26 cellular contexts compared by ENCODE assay signal in genomic region chr7:107687656-107688055, GRCh38. TPM values are rescaled to one million over a fixed set of nuclear protein-coding genes. Genes with fewer than 3 reads are reported as not detected.
A peak's percentile ranks its signal among the peaks of the same experiment; 100 is the strongest.
DNase-seq lines count a peak whose midpoint lies in the region; ATAC-seq and TF ChIP-seq lines count a peak whose summit lies in the region.
"Had no signal": no experiment of that assay in that cellular context is flagged by ENCODE, and none has a peak within 500 bp of the region (broad histone marks: within the 10 kb centered on the region; RNA-seq: fewer than 3 reads in every experiment).

No MANE protein-coding gene starts in this region.

- H3K27me3 ChIP-seq in HCT116 (ENCODE audit: insufficient read depth, low read length) (no peaks in the 10 kb centered on the region), esophagus muscularis mucosa (no peaks in the 10 kb centered on the region)
- H3K27me3 ChIP-seq: upper lobe of left lung had no signal

- H3K79me2 ChIP-seq in HCT116 (ENCODE audit: insufficient read depth, low read length): no peaks in the 10 kb centered on the region
- H3K79me2 ChIP-seq: hepatocyte, parathyroid adenoma had no signal

- H3K9me2 ChIP-seq in HCT116 (ENCODE audit: insufficient read depth): no peaks in the 10 kb centered on the region

- CTCF ChIA-PET in HCT116 (lab: Charles Lee): no interaction called here

- POLR2A ChIA-PET in HCT116 (lab: Charles Lee): no interaction called here

- H3K27ac Mint-ChIP-seq in stimulated activated effector memory CD8-positive, alpha-beta T cell treated with anti-CD3 and anti-CD28 coated beads, Interleukin-12 subunit alpha, Interleukin-12 subunit beta, amount 100 ng/mL, for 72 hours: no peak overlapping the region
- H3K27ac Mint-ChIP-seq: activated CD8-positive, alpha-beta memory T cell treated with anti-CD3 and anti-CD28 coated beads, Interleukin-2, amount 10 ng/mL, durations not matched to agents 7 days and 5 days; immature natural killer cell; nephron; T-cell had no signal

- no peaks in the 10 kb centered on the region for H3K36me3 Mint-ChIP-seq in stimulated activated effector memory CD8-positive, alpha-beta T cell treated with anti-CD3 and anti-CD28 coated beads, Interleukin-12 subunit alpha, Interleukin-12 subunit beta, amount 100 ng/mL, for 72 hours
- H3K36me3 Mint-ChIP-seq: immature natural killer cell, T-cell had no signal

- peaks cover 4% of the 10 kb centered on the region for H3K4me1 Mint-ChIP-seq in stimulated activated effector memory CD8-positive, alpha-beta T cell treated with anti-CD3 and anti-CD28 coated beads, Interleukin-12 subunit alpha, Interleukin-12 subunit beta, amount 100 ng/mL, for 72 hours
- H3K4me1 Mint-ChIP-seq: immature natural killer cell had no signal

- no TSS peak for BruUV-seq in HCT116 (replicated peaks; lab: Mats Ljungman, UMichigan)

- no peak for TF ChIP-seq POLR2A in HCT116 (IDR thresholded peaks at IDR 0.05; ENCODE audit: borderline replicate concordance, extremely low read depth, insufficient read depth, insufficient read length)
- TF ChIP-seq POLR2A in esophagus muscularis mucosa (IDR thresholded peaks at IDR 0.05; ENCODE audit: low read depth): no peak

- H3K9ac ChIP-seq in HCT116 (ENCODE audit: low read length): no peak overlapping the region
- H3K9ac ChIP-seq: parathyroid adenoma had no signal

- 77% methylated on average over 3 of the region's 3 CpGs for WGBS in esophagus muscularis mucosa

- intact Hi-C loops in HCT116 (cut with micrococcal nuclease) (no loop called here), esophagus muscularis mucosa (cut with DNase I) (no loop called here), Right ventricle myocardium superior (cut with DNase I) (no loop called here)

- no peak overlapping the region for H2AFZ ChIP-seq in HCT116 (ENCODE audit: low read depth, low read length, poor library complexity, severe bottlenecking)
- H2AFZ ChIP-seq: hepatocyte had no signal

- no peaks in the 10 kb centered on the region for H4K20me1 ChIP-seq in HCT116 (ENCODE audit: insufficient read depth)

- TF ChIP-seq RAD21 in HCT116 (IDR thresholded peaks at IDR 0.05; ENCODE audit: low read depth): no peak

- no peak for TF ChIP-seq EP300 in esophagus muscularis mucosa (IDR thresholded peaks at IDR 0.05)

- H3K36me3 ChIP-seq in HCT116 (ENCODE audit: control insufficient read depth in 1 of 2, insufficient read depth in 2 of 2, low read length in 2 of 2): no peaks in the 10 kb centered on the region
- no peaks in the 10 kb centered on the region for H3K36me3 ChIP-seq in esophagus muscularis mucosa
- H3K36me3 ChIP-seq: upper lobe of left lung had no signal

- H3K4me2 ChIP-seq in HCT116 (ENCODE audit: low read length): peak overlapping the region; percentile 43
- H3K4me2 ChIP-seq: hepatocyte had no signal

- ATAC-seq in HCT116: peak; percentile 61
- no peak for ATAC-seq in GM19463 (IDR thresholded peaks at IDR 0.05; ENCODE audit: unreplicated experiment)
- no peak for ATAC-seq in Right ventricle myocardium superior (ENCODE audit: poor library complexity)
- ATAC-seq in stimulated activated effector memory CD8-positive, alpha-beta T cell treated with anti-CD3 and anti-CD28 coated beads, Interleukin-12 subunit alpha, Interleukin-12 subunit beta, amount 100 ng/mL, for 72 hours: no peak
- ATAC-seq: activated CD8-positive, alpha-beta memory T cell treated with anti-CD3 and anti-CD28 coated beads, Interleukin-2, amount 10 ng/mL, durations not matched to agents 7 days and 5 days; sciatic nerve; T-cell had no signal

- DNase-seq in A172 (ENCODE audit: low spot score): peak; percentile 73
- DNase-seq in HCT116 (ENCODE audit: low read depth, low spot score): peak; percentile 33
- DNase-seq in RPMI7951 (ENCODE audit: low read depth): peak; percentile 71
- peak; percentile 45 for DNase-seq in esophagus muscularis mucosa (ENCODE audit: extremely low spot score)
- DNase-seq in Right ventricle myocardium superior: no peak
- no peak for DNase-seq in stimulated activated effector memory CD8-positive, alpha-beta T cell treated with anti-CD3 and anti-CD28 coated beads, Interleukin-12 subunit alpha, Interleukin-12 subunit beta, amount 100 ng/mL, for 72 hours (ENCODE audit: low spot score in 2 of 2)
- DNase-seq in NCI-H1417 treated with DMSO at 0.1 percent for 48 hours (lab: John Stamatoyannopoulos, UW): no peak
- DNase-seq: activated CD4-positive, alpha-beta T cell treated with anti-CD3 and anti-CD28 coated beads for 4 hours; activated CD8-positive, alpha-beta memory T cell treated with anti-CD3 and anti-CD28 coated beads, Interleukin-2, amount 10 ng/mL, durations not matched to agents 7 days and 5 days; C1 segment of cervical spinal cord; Calu3; immature natural killer cell; KBM-7; NCI-H1930; NCI-H2227 treated with DMSO at 0.1 percent for 48 hours; NCI-H774; SHP77 treated with DMSO at 0.1 percent for 48 hours; stimulated activated CD8-positive, alpha-beta memory T cell treated with anti-CD3 and anti-CD28 coated beads, Interleukin-4, amount 100 ng/mL, for 48 hours; T-cell; upper lobe of left lung had no signal

- no peaks in the 10 kb centered on the region for H3K9me3 Mint-ChIP-seq in stimulated activated effector memory CD8-positive, alpha-beta T cell treated with anti-CD3 and anti-CD28 coated beads, Interleukin-12 subunit alpha, Interleukin-12 subunit beta, amount 100 ng/mL, for 72 hours
- H3K9me3 Mint-ChIP-seq: immature natural killer cell, nephron, T-cell had no signal

- H3K4me1 ChIP-seq in HCT116 (ENCODE audit: control insufficient read depth in 1 of 2, insufficient read depth in 2 of 2, low read length in 2 of 2) (peaks cover 0 to 9% of the 10 kb centered on the region in 2 experiments; a peak in 2 of 4 replicates), esophagus muscularis mucosa (peaks cover 0 to 4% (median 0%) of the 10 kb centered on the region in 4 donors)
- H3K4me1 ChIP-seq: parathyroid adenoma had no signal

- H3K27ac ChIP-seq in HCT116 (ENCODE audit: low read depth, low read length): no peak overlapping the region
- no peak overlapping the region for H3K27ac ChIP-seq in esophagus muscularis mucosa (replicated peaks in 1 of 4)
- H3K27ac ChIP-seq: hepatocyte, parathyroid adenoma, upper lobe of left lung had no signal

- RAD21 ChIA-PET in HCT116 (lab: Charles Lee; ENCODE audit: low non-redundant PET in 1 of 2, low total read pairs in 2 of 2, uncharacterized antibody in 2 of 2, unreplicated experiment in 2 of 2): no interaction called here

- H3K4me3 Mint-ChIP-seq in stimulated activated effector memory CD8-positive, alpha-beta T cell treated with anti-CD3 and anti-CD28 coated beads, Interleukin-12 subunit alpha, Interleukin-12 subunit beta, amount 100 ng/mL, for 72 hours: no peak overlapping the region
- H3K4me3 Mint-ChIP-seq: activated CD8-positive, alpha-beta memory T cell treated with anti-CD3 and anti-CD28 coated beads, Interleukin-2, amount 10 ng/mL, durations not matched to agents 7 days and 5 days; immature natural killer cell; nephron; T-cell had no signal

- H3K9me3 ChIP-seq in HCT116 (ENCODE audit: control insufficient read depth in 1 of 2, insufficient read depth in 1 of 2, low read depth in 1 of 2, low read length in 2 of 2): no peaks in the 10 kb centered on the region
- H3K9me3 ChIP-seq in esophagus muscularis mucosa: no peaks in the 10 kb centered on the region
- H3K9me3 ChIP-seq: upper lobe of left lung had no signal

- TF ChIP-seq CTCF in HCT116 (IDR thresholded peaks at IDR 0.05 in 2 of 3, conservative IDR thresholded peaks at IDR 0.05 in 1 of 3; ENCODE audit: borderline replicate concordance in 1 of 3, insufficient read depth in 1 of 3, low read depth in 2 of 3, low read length in 2 of 3): no peak
- no peak for TF ChIP-seq CTCF in esophagus muscularis mucosa (IDR thresholded peaks at IDR 0.05)

- H3K4me3 ChIP-seq in HCT116 (replicated peaks in 1 of 2; ENCODE audit: low read depth in 1 of 2, low read length in 2 of 2) (no peak overlapping the region), esophagus muscularis mucosa (no peak overlapping the region)
- H3K4me3 ChIP-seq: hepatocyte, upper lobe of left lung had no signal

TF ChIP-seq in HCT116, 20 proteins besides CTCF, POLR2A, EP300 and RAD21 (continues in another document):
- peak; percentile 94 for TF ChIP-seq FOSL1 (IDR thresholded peaks at IDR 0.05; ENCODE audit: low read depth)
- peak; percentile 80 for TF ChIP-seq JUND (IDR thresholded peaks at IDR 0.05)
- no peak for TF ChIP-seq YY1 (IDR thresholded peaks at IDR 0.05; ENCODE audit: extremely low read depth, insufficient replicate concordance, low read depth, low read length)
- TF ChIP-seq SRF (IDR thresholded peaks at IDR 0.05; ENCODE audit: low read depth): peak; percentile 41; the same call in 1 of the 2 replicates
- no peak for TF ChIP-seq TCF7L2 (IDR thresholded peaks at IDR 0.05; ENCODE audit: borderline replicate concordance, extremely low read depth, insufficient read depth, insufficient read length)
- no peak for TF ChIP-seq ZBTB33 (IDR thresholded peaks at IDR 0.05; ENCODE audit: extremely low read depth, insufficient replicate concordance, low read length)

RNA-seq across cellular contexts. Expression of gene SLC26A4, which starts 27.0 kb away (rescaled TPM):
- total RNA-seq in A172 (2014; rRNA removed; shearing (Covaris generic)): 0.02 TPM in 1 of 2 replicates, not detected in the other
- 0.66 TPM for total RNA-seq in HCT116 (2021; ENCODE audit: unreplicated experiment)
- 0.09 and 0.25 TPM in 2 replicates for polyA plus RNA-seq in HCT116 (2012)
- total RNA-seq in RPMI7951 (2014; rRNA removed; shearing (Covaris generic)): 1.4 and 1.5 TPM in 2 replicates
- total RNA-seq in esophagus muscularis mucosa: 1 to 10 TPM in 1 of 4 donors, under 1 TPM in 3; 0.17 to 1.2 (median 0.46) TPM
- 0.46 TPM for total RNA-seq in Right ventricle myocardium superior
- total RNA-seq: mononuclear cell had no signal
- polyA plus RNA-seq: hepatocyte, immature natural killer cell had no signal

RNA-seq across cellular contexts. Expression of gene CBLL1, which starts 56.3 kb away (rescaled TPM):
- 33.5 and 47.6 TPM in 2 replicates for total RNA-seq in A172 (2014; rRNA removed; shearing (Covaris generic))
- total RNA-seq in HCT116 (2021; ENCODE audit: unreplicated experiment): 35.0 TPM
- polyA plus RNA-seq in HCT116 (2012): 19.0 and 27.5 TPM in 2 replicates
- total RNA-seq in RPMI7951 (2014; rRNA removed; shearing (Covaris generic)): 43.4 and 44.9 TPM in 2 replicates
- 10 to 100 TPM; 60.1 to 67.3 (median 63.6) TPM for total RNA-seq in esophagus muscularis mucosa
- 18.9 TPM for total RNA-seq in Right ventricle myocardium superior

Comparison
In these comparisons a context has a peak if more than half of its experiments do, and no peak if none do; other contexts are left out.
1. DNase-seq: peak in A172 (single experiment), HCT116 (single experiment), RPMI7951 (single experiment) and esophagus muscularis mucosa (single experiment); none in Right ventricle myocardium superior (single experiment), stimulated activated effector memory CD8-positive, alpha-beta T cell treated with anti-CD3 and anti-CD28 coated beads, Interleukin-12 subunit alpha, Interleukin-12 subunit beta, amount 100 ng/mL, for 72 hours (0 of 2) and NCI-H1417 treated with DMSO at 0.1 percent for 48 hours (single experiment).